Comparison of ENCODE assay signal across 24 cellular contexts in genomic region chr2:236209535-236209934, GRCh38. TPM values are rescaled to one million over a fixed set of nuclear protein-coding genes. Genes with fewer than 3 reads are reported as not detected.
A peak's percentile ranks its signal among the peaks of the same experiment; 100 is the strongest.
DNase-seq lines count a peak whose midpoint lies in the region; ATAC-seq, FAIRE-seq and TF ChIP-seq lines count a peak whose summit lies in the region.
"Had no signal": no experiment of that assay in that cellular context is flagged by ENCODE, and none has a peak within 500 bp of the region (broad histone marks: within the 10 kb centered on the region; RNA-seq: fewer than 3 reads in every experiment).

No MANE protein-coding gene starts in this region.

- no peak for ATAC-seq in HG02642 (IDR thresholded peaks at IDR 0.05; ENCODE audit: poor library complexity, unreplicated experiment)
- ATAC-seq in GM19452 (IDR thresholded peaks at IDR 0.05; ENCODE audit: unreplicated experiment) = no peak
- ATAC-seq: lower lobe of right lung; natural killer cell; stimulated activated memory B cell treated with anti-CD40 and anti-IgM and Interleukin-4, amounts not matched to agents 10 μg/mL and 1 μg/mL and 100 μg/mL, for 72 hours had no signal

- DNase-seq in NCI-H510A treated with DMSO at 0.1 percent for 48 hours (lab: John Stamatoyannopoulos, UW) (peak; percentile 22), NCI-H510A (lab: John Stamatoyannopoulos, UW) (no peak), astrocyte (ENCODE audit: low read depth) (no peak), iPS DF 6.9 (ENCODE audit: low read depth, low spot score) (peak; percentile 7), urothelium cell line (ENCODE audit: low spot score) (peak; percentile 44), medulla oblongata (ENCODE audit: extremely low spot score) (no peak)
- DNase-seq: 8988T; activated CD4-positive, CD25-positive, alpha-beta regulatory T cell treated with anti-CD3 and anti-CD28 coated beads, Interleukin-2, amount 50 U/mL, for 72 hours; activated effector memory CD4-positive, alpha-beta T cell treated with anti-CD3 and anti-CD28 coated beads, Interleukin-2, amount 50 U/mL, for 16 hours; anterior cingulate cortex; C1 segment of cervical spinal cord; DMS 273 treated with DMSO at 0.1 percent for 48 hours; foreskin melanocyte; lower lobe of right lung; natural killer cell; NCI-H526 treated with DMSO at 0.1 percent for 48 hours; T-helper 9 cell had no signal

- FAIRE-seq in astrocyte (lab: Jason Lieb, UNC) (no peak), urothelium cell line (lab: Jason Lieb, UNC) (no peak)
- FAIRE-seq: colon had no signal

- H3K4me3 Mint-ChIP-seq in astrocyte (ENCODE audit: unreplicated experiment) = no peak overlapping the region
- H3K4me3 Mint-ChIP-seq: natural killer cell; stimulated activated memory B cell treated with anti-CD40 and anti-IgM and Interleukin-4, amounts not matched to agents 10 μg/mL and 1 μg/mL and 100 μg/mL, for 72 hours had no signal

- H3K4me3 ChIP-seq in astrocyte (ENCODE audit: insufficient read depth, low read depth, low read length) (no peak overlapping the region), iPS DF 6.9 (ENCODE audit: low read length) (no peak overlapping the region)
- H3K4me3 ChIP-seq: HAP-1, lower lobe of right lung, tibial nerve had no signal

- H3K27ac Mint-ChIP-seq in astrocyte (ENCODE audit: unreplicated experiment) = peak overlapping the region; percentile 3
- H3K27ac Mint-ChIP-seq: natural killer cell; stimulated activated memory B cell treated with anti-CD40 and anti-IgM and Interleukin-4, amounts not matched to agents 10 μg/mL and 1 μg/mL and 100 μg/mL, for 72 hours had no signal

- no peaks in the 10 kb centered on the region for H3K36me3 Mint-ChIP-seq in astrocyte (ENCODE audit: low read depth, unreplicated experiment)
- H3K36me3 Mint-ChIP-seq: natural killer cell; stimulated activated memory B cell treated with anti-CD40 and anti-IgM and Interleukin-4, amounts not matched to agents 10 μg/mL and 1 μg/mL and 100 μg/mL, for 72 hours had no signal

- no peaks in the 10 kb centered on the region for H3K79me2 ChIP-seq in astrocyte (ENCODE audit: insufficient read depth, low read length)

- H3K4me2 ChIP-seq in astrocyte (ENCODE audit: low read length) = no peak overlapping the region

- H3K9ac ChIP-seq in astrocyte (ENCODE audit: low read length) = no peak overlapping the region

- H3K27me3 ChIP-seq in astrocyte (ENCODE audit: insufficient read depth, low read length) = peaks cover 2% of the 10 kb centered on the region
- no peaks in the 10 kb centered on the region for H3K27me3 ChIP-seq in iPS DF 6.9 (ENCODE audit: control insufficient read depth, insufficient read depth, low read length)

- H3K9me3 Mint-ChIP-seq in astrocyte (ENCODE audit: unreplicated experiment) = no peaks in the 10 kb centered on the region
- H3K9me3 Mint-ChIP-seq: natural killer cell had no signal

- H3K4me1 Mint-ChIP-seq in astrocyte (ENCODE audit: low read depth, unreplicated experiment) = peaks cover 5% of the 10 kb centered on the region
- H3K4me1 Mint-ChIP-seq: natural killer cell; stimulated activated memory B cell treated with anti-CD40 and anti-IgM and Interleukin-4, amounts not matched to agents 10 μg/mL and 1 μg/mL and 100 μg/mL, for 72 hours had no signal

- no CpG with 5 or more reads among the region's 6 CpGs for WGBS in iPS DF 6.9 (ENCODE audit: insufficient coverage, insufficient read length)

- H3K27ac ChIP-seq in astrocyte (ENCODE audit: low read depth, low read length) (no peak overlapping the region), iPS DF 6.9 (ENCODE audit: low read length) (no peak overlapping the region)
- H3K27ac ChIP-seq: lower lobe of right lung, tibial nerve had no signal

- no peaks in the 10 kb centered on the region for H3K36me3 ChIP-seq in astrocyte (ENCODE audit: insufficient read depth, low read length)
- H3K36me3 ChIP-seq in iPS DF 6.9 (ENCODE audit: control insufficient read depth, insufficient read depth, low read length) = no peaks in the 10 kb centered on the region; the same call in 1 of the 2 replicates
- H3K36me3 ChIP-seq: HAP-1, lower lobe of right lung, tibial nerve had no signal

- H4K20me1 ChIP-seq in astrocyte (ENCODE audit: insufficient read depth, low read length) = no peaks in the 10 kb centered on the region

- H3K4me1 ChIP-seq in astrocyte (ENCODE audit: insufficient read depth, low read length) (no peaks in the 10 kb centered on the region), iPS DF 6.9 (ENCODE audit: control insufficient read depth, insufficient read depth, low read length) (no peaks in the 10 kb centered on the region; the same call in 1 of the 2 replicates)
- H3K4me1 ChIP-seq: HAP-1, lower lobe of right lung, tibial nerve had no signal

- no peak overlapping the region for H2AFZ ChIP-seq in astrocyte (ENCODE audit: low read depth, low read length)

- H3K27me3 Mint-ChIP-seq in astrocyte (ENCODE audit: low read depth, unreplicated experiment) = peaks cover 4% of the 10 kb centered on the region

- H3K9me3 ChIP-seq in astrocyte (ENCODE audit: insufficient read depth, low read depth, low read length) (peaks cover 6% of the 10 kb centered on the region), iPS DF 6.9 (ENCODE audit: control insufficient read depth, insufficient read depth, low read length) (no peaks in the 10 kb centered on the region)
- H3K9me3 ChIP-seq: HAP-1, lower lobe of right lung had no signal

- no peak for TF ChIP-seq CTCF in astrocyte (IDR thresholded peaks at IDR 0.05; ENCODE audit: insufficient read depth, low read depth, low read length)

RNA-seq across cellular contexts. Expression of gene GBX2, which starts 41.3 kb away (rescaled TPM):
- total RNA-seq in astrocyte = 1.2 and 1.8 TPM in 2 replicates
- total RNA-seq: lower lobe of right lung, natural killer cell, tibial nerve had no signal

RNA-seq across cellular contexts. Expression of gene ASB18, which starts 54.7 kb away (rescaled TPM):
- not detected in 2 replicates for total RNA-seq in astrocyte
- total RNA-seq: lower lobe of right lung, natural killer cell, SK-MEL-5, tibial nerve had no signal

Comparison
In these comparisons a context has a peak if more than half of its experiments do, and no peak if none do; other contexts are left out.
1. DNase-seq: peak in NCI-H510A treated with DMSO at 0.1 percent for 48 hours (single experiment), iPS DF 6.9 (single experiment) and urothelium cell line (single experiment); none in NCI-H510A (single experiment), astrocyte (single experiment) and medulla oblongata (single experiment).